In genomic region chr2:64522843-64523428, GRCh38 we compare ENCODE assay signal across 8 cellular contexts. TPM values are rescaled to one million over a fixed set of nuclear protein-coding genes. Genes with fewer than 3 reads are reported as not detected.
DNase-seq lines count a peak whose midpoint lies in the region; ATAC-seq, FAIRE-seq and TF ChIP-seq lines count a peak whose summit lies in the region.

No MANE protein-coding gene starts in this region.

- TF ChIP-seq CTCF in AG04450 (IDR thresholded peaks at IDR 0.05; ENCODE audit: low read depth, low read length) (peak; percentile 83), colonic mucosa (IDR thresholded peaks at IDR 0.05) (peak; percentile 78), lower lobe of right lung (IDR thresholded peaks at IDR 0.05) (peak; percentile 76)

- intact Hi-C loops in colonic mucosa (cut with DNase I) (loop anchor here (5.0 kb wide), 1 partner anchor 39 kb away; no protein-coding TSS in a partner anchor), lower lobe of right lung (cut with DNase I) (no loop called here)

- H3K4me3 ChIP-seq in AG04450 (ENCODE audit: low read depth, low read length) = peak overlapping the region; percentile 91
- peak overlapping the region; percentile 87 for H3K4me3 ChIP-seq in colonic mucosa
- H3K4me3 ChIP-seq in lower lobe of right lung = peak overlapping the region; percentile 89

- peak; percentile 9 to 11 for ATAC-seq in lower lobe of right lung
- ATAC-seq in GM18498 (IDR thresholded peaks at IDR 0.05; ENCODE audit: unreplicated experiment) = no peak

- POLR2A ChIA-PET in AG04450 (lab: Yijun Ruan, JAX) = no interaction called here

- H3K27me3 ChIP-seq in AG04450 (ENCODE audit: control insufficient read depth, insufficient read depth, low read length) (peaks cover 13% of the 10 kb centered on the region), colonic mucosa (no peaks in the 10 kb centered on the region), lower lobe of right lung (ENCODE audit: low read depth) (no peaks in the 10 kb centered on the region)

- H3K27ac ChIP-seq in AG04450 (ENCODE audit: low read depth, low read length) (no peak overlapping the region), colonic mucosa (peak overlapping the region; percentile 99), lower lobe of right lung (peak overlapping the region; percentile 95)

- peaks cover 5% of the 10 kb centered on the region for H3K4me1 ChIP-seq in colonic mucosa
- H3K4me1 ChIP-seq in lower lobe of right lung = peaks cover 29% of the 10 kb centered on the region

- H3K9ac ChIP-seq in colonic mucosa (ENCODE audit: low read depth in 2 of 2, low read length in 2 of 2) = peak overlapping the region; percentile 73 to 89

- FAIRE-seq in H54 (lab: Jason Lieb, UNC) = peak; percentile 86

- DNase-seq in AG04450 (ENCODE audit: low read depth, low spot score) (peak; percentile 60), H54 (ENCODE audit: insufficient read length, low spot score) (peak; percentile 46), NCI-H510A treated with DMSO at 0.1 percent for 48 hours (lab: John Stamatoyannopoulos, UW) (peak; percentile 86), colonic mucosa (peak; percentile 87), lower lobe of right lung (peak; percentile 59)
- DNase-seq in activated CD4-positive, alpha-beta T cell treated with anti-CD3 and anti-CD28 coated beads for 4 hours = peak; percentile 74 to 82
- DNase-seq in stimulated activated CD4-positive, alpha-beta T cell treated with anti-CD3 and anti-CD28 coated beads, Interleukin-4, amount 100 ng/mL, for 4 hours = peak; percentile 45 to 61

- no peak for TF ChIP-seq POLR2A in H54 (IDR thresholded peaks at IDR 0.05; ENCODE audit: low read depth, low read length)

- CTCF ChIA-PET in AG04450 (lab: Charles Lee) = interaction anchor here (0.6 to 3.0 kb wide), 35 partner anchors 9 to 1051 kb away, joined by 3 to 63 read pairs (median 6); no protein-coding TSS in a partner anchor

- H3K9me3 ChIP-seq in AG04450 (ENCODE audit: control insufficient read depth, insufficient read depth, low read length) (no peaks in the 10 kb centered on the region; the same call in 1 of the 2 replicates), colonic mucosa (no peaks in the 10 kb centered on the region), lower lobe of right lung (no peaks in the 10 kb centered on the region)

- H3K36me3 ChIP-seq in colonic mucosa (no peaks in the 10 kb centered on the region), lower lobe of right lung (no peaks in the 10 kb centered on the region)

RNA-seq across cellular contexts. Expression of gene AFTPH, which starts 1.2 kb away (rescaled TPM):
- 16.8 and 22.0 TPM in 2 replicates for polyA plus RNA-seq in AG04450 (2011; rRNA removed)
- polyA minus RNA-seq in AG04450 (2011; rRNA and poly(A)+ RNA removed) = 10.8 and 14.5 TPM in 2 replicates
- total RNA-seq in colonic mucosa (10 to 100 TPM; 49.4 to 67.3 TPM), lower lobe of right lung (42.6 TPM)
